ENCODE assay signal across 7 cellular contexts in the genomic region with DNA sequence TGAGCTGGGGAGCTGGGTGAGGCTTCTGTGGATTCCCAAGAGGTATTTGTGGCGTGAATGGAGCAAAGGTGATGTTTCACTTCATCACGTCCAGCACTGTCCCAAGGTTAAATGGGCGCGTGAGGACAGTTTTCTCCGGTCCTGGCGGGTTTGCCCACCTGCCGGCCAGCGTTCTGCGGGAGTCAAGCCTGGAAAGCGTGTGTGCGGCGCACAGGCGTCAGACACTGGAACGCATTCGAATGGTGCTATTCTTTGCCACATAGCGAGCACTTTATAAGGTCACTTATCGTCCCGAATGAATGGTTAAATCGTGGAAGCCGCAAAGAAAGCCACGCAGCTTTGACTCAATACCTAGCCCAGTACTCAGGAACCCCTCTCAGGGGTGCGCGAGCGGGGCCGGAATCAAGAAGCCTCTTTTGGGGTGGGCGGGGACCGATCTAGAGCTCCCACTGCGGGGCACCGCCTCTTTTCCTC.
DNase-seq lines count a peak whose midpoint lies in the region; ATAC-seq and TF ChIP-seq lines count a peak whose summit lies in the region.

No MANE protein-coding gene starts in this region.

- TF ChIP-seq CTCF in HEK293 (tag by site-specific recombination; IDR thresholded peaks at IDR 0.05) (no peak), WI38 (IDR thresholded peaks at IDR 0.05; ENCODE audit: low read depth, low read length) (peak; percentile 76; the same call in 1 of the 2 replicates)

- H3K27me3 ChIP-seq in stomach smooth muscle (ENCODE audit: control insufficient read depth in 1 of 2, insufficient read depth in 2 of 2, low read length in 2 of 2): no peaks in the 10 kb centered on the region

- ATAC-seq in HG03378 (IDR thresholded peaks at IDR 0.05; ENCODE audit: unreplicated experiment) (no peak), HG02840 (IDR thresholded peaks at IDR 0.05; ENCODE audit: low FRiP score, unreplicated experiment) (no peak)

- H3K9me3 ChIP-seq in HEK293 (ENCODE audit: control insufficient read depth, insufficient read depth, low read depth, low read length) (no peaks in the 10 kb centered on the region), stomach smooth muscle (ENCODE audit: control insufficient read depth in 2 of 2, low read length in 2 of 2) (no peaks in the 10 kb centered on the region)

- POLR2A ChIA-PET in HEK293 (lab: Yijun Ruan, JAX): interaction anchor here (0.8 to 1.5 kb wide), 13 partner anchors 8 to 191 kb away, joined by 3 to 6 read pairs (median 3); no protein-coding TSS in a partner anchor

- peak overlapping the region; percentile 94 for H3K4me3 ChIP-seq in HEK293 (ENCODE audit: low read depth, low read length)
- peak overlapping the region; percentile 97 for H3K4me3 ChIP-seq in WI38 (ENCODE audit: low read depth, low read length)
- H3K4me3 ChIP-seq in iPS-11a (ENCODE audit: low read depth, low read length): peak overlapping the region; percentile 24
- peak overlapping the region; percentile 52 to 93 for H3K4me3 ChIP-seq in stomach smooth muscle (ENCODE audit: low read length in 2 of 2)

- CTCF ChIA-PET in HEK293 (lab: Yijun Ruan, JAX): interaction anchor here (0.6 to 11.4 kb wide), 45 partner anchors 9 to 670 kb away, joined by 3 to 198 read pairs (median 4); partner anchors contain the start of genes CDK5R1 and MYO1D

- no peak for DNase-seq in Kasumi-1 (lab: John Stamatoyannopoulos, UW)

- H3K9ac ChIP-seq in stomach smooth muscle (ENCODE audit: low read length in 2 of 2): peak overlapping the region in 1 of 2 donors; percentile 51

- H3K36me3 ChIP-seq in HEK293 (ENCODE audit: control insufficient read depth in 2 of 2, insufficient read depth in 1 of 2, low read length in 2 of 2) (peaks cover 23 to 28% of the 10 kb centered on the region in 2 experiments), stomach smooth muscle (ENCODE audit: control insufficient read depth in 2 of 2, insufficient read depth in 2 of 2, low read length in 2 of 2) (peaks cover 10% of the 10 kb centered on the region in 2 donors)

- H3K4me1 ChIP-seq in HEK293 (ENCODE audit: control insufficient read depth, insufficient read depth, low read length): peaks cover 9% of the 10 kb centered on the region
- H3K4me1 ChIP-seq in stomach smooth muscle (ENCODE audit: control insufficient read depth, insufficient read depth, low read length): peaks cover 3% of the 10 kb centered on the region

- no peak overlapping the region; the same call in 1 of the 2 replicates for H3K27ac ChIP-seq in HEK293 (ENCODE audit: extremely low read depth, low read depth, low read length)
- H3K27ac ChIP-seq in stomach smooth muscle (ENCODE audit: low read length): no peak overlapping the region

TF ChIP-seq in HEK293, 187 proteins besides CTCF, POLR2A, EP300 and RAD21:
- TF ChIP-seq TRIM28 (IDR thresholded peaks at IDR 0.05; ENCODE audit: borderline replicate concordance, low read length): peak; percentile 69; the same call in 1 of the 2 replicates
- peak; percentile 44; the same call in 1 of the 2 replicates for TF ChIP-seq ZNF121 (tag by site-specific recombination; IDR thresholded peaks at IDR 0.05)
- no peak for TF ChIP-seq ZNF629 (tag by site-specific recombination; IDR thresholded peaks at IDR 0.05)
- TF ChIP-seq, protein P1, sequence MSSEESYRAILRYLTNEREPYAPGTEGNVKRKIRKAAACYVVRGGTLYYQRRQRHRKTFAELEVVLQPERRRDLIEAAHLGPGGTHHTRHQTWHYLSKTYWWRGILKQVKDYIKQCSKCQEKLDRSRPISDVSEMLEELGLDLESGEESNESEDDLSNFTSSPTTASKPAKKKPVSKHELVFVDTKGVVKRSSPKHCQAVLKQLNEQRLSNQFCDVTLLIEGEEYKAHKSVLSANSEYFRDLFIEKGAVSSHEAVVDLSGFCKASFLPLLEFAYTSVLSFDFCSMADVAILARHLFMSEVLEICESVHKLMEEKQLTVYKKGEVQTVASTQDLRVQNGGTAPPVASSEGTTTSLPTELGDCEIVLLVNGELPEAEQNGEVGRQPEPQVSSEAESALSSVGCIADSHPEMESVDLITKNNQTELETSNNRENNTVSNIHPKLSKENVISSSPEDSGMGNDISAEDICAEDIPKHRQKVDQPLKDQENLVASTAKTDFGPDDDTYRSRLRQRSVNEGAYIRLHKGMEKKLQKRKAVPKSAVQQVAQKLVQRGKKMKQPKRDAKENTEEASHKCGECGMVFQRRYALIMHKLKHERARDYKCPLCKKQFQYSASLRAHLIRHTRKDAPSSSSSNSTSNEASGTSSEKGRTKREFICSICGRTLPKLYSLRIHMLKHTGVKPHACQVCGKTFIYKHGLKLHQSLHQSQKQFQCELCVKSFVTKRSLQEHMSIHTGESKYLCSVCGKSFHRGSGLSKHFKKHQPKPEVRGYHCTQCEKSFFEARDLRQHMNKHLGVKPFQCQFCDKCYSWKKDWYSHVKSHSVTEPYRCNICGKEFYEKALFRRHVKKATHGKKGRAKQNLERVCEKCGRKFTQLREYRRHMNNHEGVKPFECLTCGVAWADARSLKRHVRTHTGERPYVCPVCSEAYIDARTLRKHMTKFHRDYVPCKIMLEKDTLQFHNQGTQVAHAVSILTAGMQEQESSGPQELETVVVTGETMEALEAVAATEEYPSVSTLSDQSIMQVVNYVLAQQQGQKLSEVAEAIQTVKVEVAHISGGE (tag by site-specific recombination; conservative IDR thresholded peaks at IDR 0.05; ENCODE audit: low read depth): no peak
- TF ChIP-seq ZNF707 (tag by site-specific recombination; IDR thresholded peaks at IDR 0.05): no peak
- peak; percentile 78; the same call in 1 of the 2 replicates for TF ChIP-seq ZNF24 (tag by site-specific recombination; IDR thresholded peaks at IDR 0.05)
- peak; percentile 83; the same call in 1 of the 2 replicates for TF ChIP-seq ZBTB8A (tag by site-specific recombination; IDR thresholded peaks at IDR 0.05)
- TF ChIP-seq KLF9 (tag by site-specific recombination; IDR thresholded peaks at IDR 0.05; ENCODE audit: low read depth): peak; percentile 98; the same call in 1 of the 2 replicates
- peak; percentile 66 for TF ChIP-seq ZNF398 (tag by site-specific recombination; IDR thresholded peaks at IDR 0.05)
- 0 out of 2 replicates have a peak, but pooled peaks have one; percentile 31 for TF ChIP-seq ZNF785 (tag by site-specific recombination; IDR thresholded peaks at IDR 0.05)
- TF ChIP-seq, protein P2, sequence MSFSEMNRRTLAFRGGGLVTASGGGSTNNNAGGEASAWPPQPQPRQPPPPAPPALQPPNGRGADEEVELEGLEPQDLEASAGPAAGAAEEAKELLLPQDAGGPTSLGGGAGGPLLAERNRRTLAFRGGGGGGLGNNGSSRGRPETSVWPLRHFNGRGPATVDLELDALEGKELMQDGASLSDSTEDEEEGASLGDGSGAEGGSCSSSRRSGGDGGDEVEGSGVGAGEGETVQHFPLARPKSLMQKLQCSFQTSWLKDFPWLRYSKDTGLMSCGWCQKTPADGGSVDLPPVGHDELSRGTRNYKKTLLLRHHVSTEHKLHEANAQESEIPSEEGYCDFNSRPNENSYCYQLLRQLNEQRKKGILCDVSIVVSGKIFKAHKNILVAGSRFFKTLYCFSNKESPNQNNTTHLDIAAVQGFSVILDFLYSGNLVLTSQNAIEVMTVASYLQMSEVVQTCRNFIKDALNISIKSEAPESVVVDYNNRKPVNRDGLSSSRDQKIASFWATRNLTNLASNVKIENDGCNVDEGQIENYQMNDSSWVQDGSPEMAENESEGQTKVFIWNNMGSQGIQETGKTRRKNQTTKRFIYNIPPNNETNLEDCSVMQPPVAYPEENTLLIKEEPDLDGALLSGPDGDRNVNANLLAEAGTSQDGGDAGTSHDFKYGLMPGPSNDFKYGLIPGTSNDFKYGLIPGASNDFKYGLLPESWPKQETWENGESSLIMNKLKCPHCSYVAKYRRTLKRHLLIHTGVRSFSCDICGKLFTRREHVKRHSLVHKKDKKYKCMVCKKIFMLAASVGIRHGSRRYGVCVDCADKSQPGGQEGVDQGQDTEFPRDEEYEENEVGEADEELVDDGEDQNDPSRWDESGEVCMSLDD (tag by site-specific recombination; IDR thresholded peaks at IDR 0.05): peak; percentile 82
TF ChIP-seq in HEK293: peak in this region for 8.

Comparison
In these comparisons a context has a peak if more than half of its experiments do, and no peak if none do; other contexts are left out.
1. H3K4me3 ChIP-seq: peak in every context shown above with its lines; median percentile 97 in WI38; 94 in HEK293; 72 in stomach smooth muscle; 24 in iPS-11a.